ENCODE assay signal across 8 cellular contexts in genomic region chr20:23349338-23350006, GRCh38. TPM values are rescaled to one million over a fixed set of nuclear protein-coding genes. Genes with fewer than 3 reads are reported as not detected.
A peak's percentile ranks its signal among the peaks of the same experiment; 100 is the strongest.
DNase-seq lines count a peak whose midpoint lies in the region; ATAC-seq and TF ChIP-seq lines count a peak whose summit lies in the region.

No MANE protein-coding gene starts in this region.

- CTCF ChIA-PET in AG04449 (lab: Yijun Ruan, JAX) = interaction anchor here (0.6 to 4.2 kb wide), 25 partner anchors 9 to 663 kb away, joined by 3 to 43 read pairs (median 4); partner anchors contain the start of genes CST9 and NAPB

- WGBS in esophagus squamous epithelium, 2 donors = 12 to 13% methylated on average over 11 of the region's 11 CpGs

- peaks cover 14 to 41% (median 19%) of the 10 kb centered on the region in 3 donors for H3K4me1 ChIP-seq in esophagus squamous epithelium

- no peak for TF ChIP-seq POLR2A in esophagus squamous epithelium (IDR thresholded peaks at IDR 0.05)

- no peak for TF ChIP-seq CTCF in AG04449 (IDR thresholded peaks at IDR 0.05; ENCODE audit: insufficient read depth, low read length, missing control alignments)
- TF ChIP-seq CTCF in esophagus squamous epithelium (IDR thresholded peaks at IDR 0.05) = peak in 5 of 6 experiments; percentile 37 to 60 (median 52)
- TF ChIP-seq CTCF in omental fat pad (IDR thresholded peaks at IDR 0.05) = no peak

- peaks cover 0 to 9% (median 3%) of the 10 kb centered on the region in 3 donors for H3K36me3 ChIP-seq in esophagus squamous epithelium

- H3K9me3 ChIP-seq in esophagus squamous epithelium = no peaks in the 10 kb centered on the region

- H3K4me3 ChIP-seq in AG04449 (ENCODE audit: low read depth, low read length) (peak overlapping the region; percentile 78), esophagus squamous epithelium (peak overlapping the region; percentile 76 to 84 (median 82))

- no peak for DNase-seq in AG04449 (ENCODE audit: low read depth, low spot score)
- no peak for DNase-seq in esophagus squamous epithelium (lab: John Stamatoyannopoulos, UW)
- no peak for DNase-seq in omental fat pad (ENCODE audit: low spot score)
- no peak for DNase-seq in OCI-M2 (lab: John Stamatoyannopoulos, UW; ENCODE audit: unreplicated experiment)
- DNase-seq in AG20443 (ENCODE audit: low spot score) = no peak

- no peaks in the 10 kb centered on the region for H3K27me3 ChIP-seq in esophagus squamous epithelium

- peak; percentile 11 for ATAC-seq in GM18498 (IDR thresholded peaks at IDR 0.05; ENCODE audit: unreplicated experiment)
- ATAC-seq in HG03060 (IDR thresholded peaks at IDR 0.05; ENCODE audit: low read depth, unreplicated experiment) = peak; percentile 0
- ATAC-seq in SK-N-SH treated with all-trans-retinoic acid at 6 μM for 48 hours = peak; percentile 13
- ATAC-seq in omental fat pad (ENCODE audit: low FRiP score) = peak; percentile 20

- POLR2A ChIA-PET in AG04449 (lab: Yijun Ruan, JAX) = interaction anchor here (0.9 to 2.5 kb wide), 7 partner anchors 9 to 626 kb away, joined by 3 to 11 read pairs (median 5); partner anchors contain the start of genes GZF1 and NAPB

- intact Hi-C loops in esophagus squamous epithelium (cut with DNase I) = loop anchor here (10.0 kb wide), 1 partner anchor 315 kb away; the partner anchor contains the start of gene SSTR4

- H3K27ac ChIP-seq in esophagus squamous epithelium = peak overlapping the region; percentile 95 to 99 (median 98)

TF ChIP-seq in SK-N-SH treated with all-trans-retinoic acid at 6 μM for 48 hours, 23 proteins besides CTCF, POLR2A, EP300 and RAD21:
- TF ChIP-seq POU6F1 (CRISPR knock-in tag; IDR thresholded peaks at IDR 0.05; ENCODE audit: borderline replicate concordance, low read depth) (no peak), TOX (CRISPR knock-in tag; IDR thresholded peaks at IDR 0.05; ENCODE audit: borderline replicate concordance) (no peak), ISL1 (CRISPR knock-in tag; IDR thresholded peaks at IDR 0.05) (no peak), CSRNP3 (CRISPR knock-in tag; IDR thresholded peaks at IDR 0.05) (no peak), SNAI2 (CRISPR knock-in tag; IDR thresholded peaks at IDR 0.05) (no peak), TCF4 (CRISPR knock-in tag; IDR thresholded peaks at IDR 0.05; ENCODE audit: borderline replicate concordance) (no peak), CSDC2 (CRISPR knock-in tag; IDR thresholded peaks at IDR 0.05) (no peak), ZFP3 (CRISPR knock-in tag; IDR thresholded peaks at IDR 0.05) (no peak), BACH2 (CRISPR knock-in tag; IDR thresholded peaks at IDR 0.05; ENCODE audit: borderline replicate concordance) (no peak), PPARA (CRISPR knock-in tag; IDR thresholded peaks at IDR 0.05; ENCODE audit: borderline replicate concordance) (no peak), ZC3H10 (CRISPR knock-in tag; IDR thresholded peaks at IDR 0.05) (no peak), ARNTL (CRISPR knock-in tag; IDR thresholded peaks at IDR 0.05; ENCODE audit: borderline replicate concordance, low read depth) (no peak), ESRRG (CRISPR knock-in tag; IDR thresholded peaks at IDR 0.05) (no peak), RARB (CRISPR knock-in tag; IDR thresholded peaks at IDR 0.05) (no peak), TSHZ2 (CRISPR knock-in tag; IDR thresholded peaks at IDR 0.05) (no peak), ZNF8 (CRISPR knock-in tag; IDR thresholded peaks at IDR 0.05) (no peak), OSR1 (CRISPR knock-in tag; IDR thresholded peaks at IDR 0.05) (no peak)
- TF ChIP-seq, protein P1, sequence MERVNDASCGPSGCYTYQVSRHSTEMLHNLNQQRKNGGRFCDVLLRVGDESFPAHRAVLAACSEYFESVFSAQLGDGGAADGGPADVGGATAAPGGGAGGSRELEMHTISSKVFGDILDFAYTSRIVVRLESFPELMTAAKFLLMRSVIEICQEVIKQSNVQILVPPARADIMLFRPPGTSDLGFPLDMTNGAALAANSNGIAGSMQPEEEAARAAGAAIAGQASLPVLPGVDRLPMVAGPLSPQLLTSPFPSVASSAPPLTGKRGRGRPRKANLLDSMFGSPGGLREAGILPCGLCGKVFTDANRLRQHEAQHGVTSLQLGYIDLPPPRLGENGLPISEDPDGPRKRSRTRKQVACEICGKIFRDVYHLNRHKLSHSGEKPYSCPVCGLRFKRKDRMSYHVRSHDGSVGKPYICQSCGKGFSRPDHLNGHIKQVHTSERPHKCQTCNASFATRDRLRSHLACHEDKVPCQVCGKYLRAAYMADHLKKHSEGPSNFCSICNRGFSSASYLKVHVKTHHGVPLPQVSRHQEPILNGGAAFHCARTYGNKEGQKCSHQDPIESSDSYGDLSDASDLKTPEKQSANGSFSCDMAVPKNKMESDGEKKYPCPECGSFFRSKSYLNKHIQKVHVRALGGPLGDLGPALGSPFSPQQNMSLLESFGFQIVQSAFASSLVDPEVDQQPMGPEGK (CRISPR knock-in tag; IDR thresholded peaks at IDR 0.05; ENCODE audit: borderline replicate concordance) = no peak

RNA-seq across cellular contexts. Expression of gene NXT1, which starts 1.1 kb away (rescaled TPM):
- total RNA-seq in esophagus squamous epithelium = 10 to 100 TPM; 21.3 to 43.0 (median 38.0) TPM
- total RNA-seq in omental fat pad = 10 to 100 TPM; 17.5 to 95.0 (median 33.3) TPM

RNA-seq across cellular contexts. Expression of gene GZF1, which starts 12.5 kb away (rescaled TPM):
- 10 to 100 TPM in 1 of 4 donors, 1 to 10 TPM in 3; 3.4 to 11.8 (median 5.1) TPM for total RNA-seq in esophagus squamous epithelium
- total RNA-seq in omental fat pad = 10 to 100 TPM; 12.7 to 29.0 (median 18.8) TPM

Comparison
In these comparisons a context has a peak if more than half of its experiments do, and no peak if none do; other contexts are left out.
1. CTCF ChIP-seq: peak in esophagus squamous epithelium (5 of 6); none in AG04449 (single experiment) and omental fat pad (0 of 3).
2. Peak in every context shown above with its lines, with median percentiles within 50 percentile points of each other: ATAC-seq.